1 cellular context compared by ENCODE assay signal in the genomic region with DNA sequence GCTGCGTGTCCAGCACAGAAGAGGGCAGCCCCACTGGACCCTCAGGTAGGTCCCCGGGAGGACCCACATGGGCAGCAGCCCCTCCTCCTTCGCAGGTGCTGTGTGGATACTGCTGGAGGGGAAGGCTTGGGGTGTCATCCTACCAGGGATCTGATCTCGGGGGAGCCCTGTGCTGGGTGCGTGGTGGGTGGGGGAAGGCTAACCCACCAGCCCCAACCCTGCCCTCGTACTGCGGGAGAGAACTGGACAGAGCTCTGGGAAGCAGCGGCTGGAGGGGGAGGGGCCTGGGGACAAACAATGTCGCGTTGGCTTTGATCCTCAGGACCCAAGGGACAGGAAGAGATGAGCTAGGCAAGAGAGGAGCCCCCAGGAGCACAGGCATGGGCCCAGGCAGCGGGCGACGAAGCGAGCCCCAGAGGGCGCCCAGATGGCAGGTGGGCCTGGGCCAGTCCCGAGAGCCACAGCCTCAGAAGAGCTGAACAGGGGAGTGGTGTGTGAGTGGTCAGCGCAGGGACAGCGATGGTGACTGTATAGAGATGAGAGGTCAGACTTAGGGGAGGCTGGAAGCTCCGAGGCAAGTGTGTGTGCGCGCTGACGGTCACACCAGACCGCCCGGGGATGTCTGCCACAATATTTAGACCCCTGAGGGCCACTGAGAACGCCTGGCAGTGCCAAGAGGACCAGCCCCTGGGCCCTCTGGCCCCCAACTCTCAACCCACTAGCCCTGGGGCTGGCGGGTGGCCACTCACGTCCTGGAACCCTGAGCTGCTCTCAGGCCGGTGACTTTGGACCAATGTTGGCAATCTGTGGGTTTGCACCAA.
A peak's percentile ranks its signal among the peaks of the same experiment; 100 is the strongest.
TF ChIP-seq lines count a peak whose summit lies in the region.

No MANE protein-coding gene starts in this region.

TF ChIP-seq in HepG2, 621 proteins besides CTCF, POLR2A, EP300 and RAD21 (continued from another document and continues in another):
- TF ChIP-seq, protein P1, sequence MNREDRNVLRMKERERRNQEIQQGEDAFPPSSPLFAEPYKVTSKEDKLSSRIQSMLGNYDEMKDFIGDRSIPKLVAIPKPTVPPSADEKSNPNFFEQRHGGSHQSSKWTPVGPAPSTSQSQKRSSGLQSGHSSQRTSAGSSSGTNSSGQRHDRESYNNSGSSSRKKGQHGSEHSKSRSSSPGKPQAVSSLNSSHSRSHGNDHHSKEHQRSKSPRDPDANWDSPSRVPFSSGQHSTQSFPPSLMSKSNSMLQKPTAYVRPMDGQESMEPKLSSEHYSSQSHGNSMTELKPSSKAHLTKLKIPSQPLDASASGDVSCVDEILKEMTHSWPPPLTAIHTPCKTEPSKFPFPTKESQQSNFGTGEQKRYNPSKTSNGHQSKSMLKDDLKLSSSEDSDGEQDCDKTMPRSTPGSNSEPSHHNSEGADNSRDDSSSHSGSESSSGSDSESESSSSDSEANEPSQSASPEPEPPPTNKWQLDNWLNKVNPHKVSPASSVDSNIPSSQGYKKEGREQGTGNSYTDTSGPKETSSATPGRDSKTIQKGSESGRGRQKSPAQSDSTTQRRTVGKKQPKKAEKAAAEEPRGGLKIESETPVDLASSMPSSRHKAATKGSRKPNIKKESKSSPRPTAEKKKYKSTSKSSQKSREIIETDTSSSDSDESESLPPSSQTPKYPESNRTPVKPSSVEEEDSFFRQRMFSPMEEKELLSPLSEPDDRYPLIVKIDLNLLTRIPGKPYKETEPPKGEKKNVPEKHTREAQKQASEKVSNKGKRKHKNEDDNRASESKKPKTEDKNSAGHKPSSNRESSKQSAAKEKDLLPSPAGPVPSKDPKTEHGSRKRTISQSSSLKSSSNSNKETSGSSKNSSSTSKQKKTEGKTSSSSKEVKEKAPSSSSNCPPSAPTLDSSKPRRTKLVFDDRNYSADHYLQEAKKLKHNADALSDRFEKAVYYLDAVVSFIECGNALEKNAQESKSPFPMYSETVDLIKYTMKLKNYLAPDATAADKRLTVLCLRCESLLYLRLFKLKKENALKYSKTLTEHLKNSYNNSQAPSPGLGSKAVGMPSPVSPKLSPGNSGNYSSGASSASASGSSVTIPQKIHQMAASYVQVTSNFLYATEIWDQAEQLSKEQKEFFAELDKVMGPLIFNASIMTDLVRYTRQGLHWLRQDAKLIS (CRISPR knock-in tag; IDR thresholded peaks at IDR 0.05), result no peak
- TF ChIP-seq, protein P2, sequence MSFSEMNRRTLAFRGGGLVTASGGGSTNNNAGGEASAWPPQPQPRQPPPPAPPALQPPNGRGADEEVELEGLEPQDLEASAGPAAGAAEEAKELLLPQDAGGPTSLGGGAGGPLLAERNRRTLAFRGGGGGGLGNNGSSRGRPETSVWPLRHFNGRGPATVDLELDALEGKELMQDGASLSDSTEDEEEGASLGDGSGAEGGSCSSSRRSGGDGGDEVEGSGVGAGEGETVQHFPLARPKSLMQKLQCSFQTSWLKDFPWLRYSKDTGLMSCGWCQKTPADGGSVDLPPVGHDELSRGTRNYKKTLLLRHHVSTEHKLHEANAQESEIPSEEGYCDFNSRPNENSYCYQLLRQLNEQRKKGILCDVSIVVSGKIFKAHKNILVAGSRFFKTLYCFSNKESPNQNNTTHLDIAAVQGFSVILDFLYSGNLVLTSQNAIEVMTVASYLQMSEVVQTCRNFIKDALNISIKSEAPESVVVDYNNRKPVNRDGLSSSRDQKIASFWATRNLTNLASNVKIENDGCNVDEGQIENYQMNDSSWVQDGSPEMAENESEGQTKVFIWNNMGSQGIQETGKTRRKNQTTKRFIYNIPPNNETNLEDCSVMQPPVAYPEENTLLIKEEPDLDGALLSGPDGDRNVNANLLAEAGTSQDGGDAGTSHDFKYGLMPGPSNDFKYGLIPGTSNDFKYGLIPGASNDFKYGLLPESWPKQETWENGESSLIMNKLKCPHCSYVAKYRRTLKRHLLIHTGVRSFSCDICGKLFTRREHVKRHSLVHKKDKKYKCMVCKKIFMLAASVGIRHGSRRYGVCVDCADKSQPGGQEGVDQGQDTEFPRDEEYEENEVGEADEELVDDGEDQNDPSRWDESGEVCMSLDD (CRISPR knock-in tag; IDR thresholded peaks at IDR 0.05; ENCODE audit: borderline replicate concordance), result no peak
- TF ChIP-seq HDAC2 (CRISPR knock-in tag; IDR thresholded peaks at IDR 0.05) (peak; percentile 51; the same call in 1 of the 2 replicates), ZNF430 (CRISPR knock-in tag; IDR thresholded peaks at IDR 0.05) (peak; percentile 59; the same call in 1 of the 2 replicates), ZNF180 (CRISPR knock-in tag; IDR thresholded peaks at IDR 0.05; ENCODE audit: borderline replicate concordance, low read depth) (no peak), ZNF772 (CRISPR knock-in tag; IDR thresholded peaks at IDR 0.05) (no peak), ZBTB1 (CRISPR knock-in tag; IDR thresholded peaks at IDR 0.05; ENCODE audit: borderline replicate concordance) (no peak), TBP (CRISPR knock-in tag; IDR thresholded peaks at IDR 0.05) (0 out of 2 replicates have a peak, but pooled peaks have one; percentile 36), HNRNPK (IDR thresholded peaks at IDR 0.05; ENCODE audit: low read depth, low read length, poor library complexity, severe bottlenecking) (no peak), FIP1L1 (IDR thresholded peaks at IDR 0.05; ENCODE audit: borderline replicate concordance, insufficient read depth, low read depth, low read length) (no peak), TOPORS (CRISPR knock-in tag; IDR thresholded peaks at IDR 0.05) (no peak), ADNP (CRISPR knock-in tag; IDR thresholded peaks at IDR 0.05) (no peak), SMARCC2 (IDR thresholded peaks at IDR 0.05) (no peak), ZNF879 (CRISPR knock-in tag; IDR thresholded peaks at IDR 0.05) (no peak), ZNF766 (CRISPR knock-in tag; IDR thresholded peaks at IDR 0.05; ENCODE audit: borderline replicate concordance) (no peak), NFE2L1 (CRISPR knock-in tag; IDR thresholded peaks at IDR 0.05; ENCODE audit: borderline replicate concordance) (no peak; the same call in 1 of the 2 replicates), TBX3 (IDR thresholded peaks at IDR 0.05; ENCODE audit: borderline replicate concordance) (no peak), KLF6 (CRISPR knock-in tag; IDR thresholded peaks at IDR 0.05) (no peak), MTF1 (CRISPR knock-in tag; IDR thresholded peaks at IDR 0.05) (no peak), IKZF4 (CRISPR knock-in tag; IDR thresholded peaks at IDR 0.05; ENCODE audit: borderline replicate concordance, low read depth, not compliant biosample characterization) (no peak), ARNTL (CRISPR knock-in tag; IDR thresholded peaks at IDR 0.05) (0 out of 2 replicates have a peak, but pooled peaks have one; percentile 2), ZNF572 (CRISPR knock-in tag; IDR thresholded peaks at IDR 0.05) (no peak), PHF8 (CRISPR knock-in tag; IDR thresholded peaks at IDR 0.05) (peak; percentile 11; the same call in 1 of the 2 replicates), IRX3 (CRISPR knock-in tag; IDR thresholded peaks at IDR 0.05; ENCODE audit: borderline replicate concordance, low read depth) (no peak), ZNF562 (CRISPR knock-in tag; IDR thresholded peaks at IDR 0.05; ENCODE audit: borderline replicate concordance) (no peak), ZNF563 (CRISPR knock-in tag; IDR thresholded peaks at IDR 0.05) (no peak)
- TF ChIP-seq, protein P3, sequence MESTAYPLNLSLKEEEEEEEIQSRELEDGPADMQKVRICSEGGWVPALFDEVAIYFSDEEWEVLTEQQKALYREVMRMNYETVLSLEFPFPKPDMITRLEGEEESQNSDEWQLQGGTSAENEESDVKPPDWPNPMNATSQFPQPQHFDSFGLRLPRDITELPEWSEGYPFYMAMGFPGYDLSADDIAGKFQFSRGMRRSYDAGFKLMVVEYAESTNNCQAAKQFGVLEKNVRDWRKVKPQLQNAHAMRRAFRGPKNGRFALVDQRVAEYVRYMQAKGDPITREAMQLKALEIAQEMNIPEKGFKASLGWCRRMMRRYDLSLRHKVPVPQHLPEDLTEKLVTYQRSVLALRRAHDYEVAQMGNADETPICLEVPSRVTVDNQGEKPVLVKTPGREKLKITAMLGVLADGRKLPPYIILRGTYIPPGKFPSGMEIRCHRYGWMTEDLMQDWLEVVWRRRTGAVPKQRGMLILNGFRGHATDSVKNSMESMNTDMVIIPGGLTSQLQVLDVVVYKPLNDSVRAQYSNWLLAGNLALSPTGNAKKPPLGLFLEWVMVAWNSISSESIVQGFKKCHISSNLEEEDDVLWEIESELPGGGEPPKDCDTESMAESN (CRISPR knock-in tag; conservative IDR thresholded peaks at IDR 0.05), result 0 out of 2 replicates have a peak, but pooled peaks have one; percentile 40
- TF ChIP-seq, protein P4, sequence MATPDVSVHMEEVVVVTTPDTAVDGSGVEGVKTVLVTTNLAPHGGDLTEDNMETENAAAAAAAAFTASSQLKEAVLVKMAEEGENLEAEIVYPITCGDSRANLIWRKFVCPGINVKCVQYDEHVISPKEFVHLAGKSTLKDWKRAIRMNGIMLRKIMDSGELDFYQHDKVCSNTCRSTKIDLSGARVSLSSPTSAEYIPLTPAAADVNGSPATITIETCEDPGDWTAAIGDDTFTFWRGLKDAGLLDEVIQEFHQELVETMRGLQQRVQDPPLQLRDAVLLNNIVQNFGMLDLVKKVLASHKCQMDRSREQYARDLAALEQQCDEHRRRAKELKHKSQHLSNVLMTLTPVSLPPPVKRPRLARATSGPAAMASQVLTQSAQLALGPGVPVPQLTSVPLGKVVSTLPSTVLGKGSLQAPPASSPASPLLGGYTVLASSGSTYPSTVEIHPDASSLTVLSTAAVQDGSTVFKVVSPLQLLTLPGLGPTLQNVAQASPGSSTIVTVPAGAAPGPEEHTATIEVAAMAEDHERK (CRISPR knock-in tag; IDR thresholded peaks at IDR 0.05; ENCODE audit: low read depth), result no peak
- TF ChIP-seq, protein P5, sequence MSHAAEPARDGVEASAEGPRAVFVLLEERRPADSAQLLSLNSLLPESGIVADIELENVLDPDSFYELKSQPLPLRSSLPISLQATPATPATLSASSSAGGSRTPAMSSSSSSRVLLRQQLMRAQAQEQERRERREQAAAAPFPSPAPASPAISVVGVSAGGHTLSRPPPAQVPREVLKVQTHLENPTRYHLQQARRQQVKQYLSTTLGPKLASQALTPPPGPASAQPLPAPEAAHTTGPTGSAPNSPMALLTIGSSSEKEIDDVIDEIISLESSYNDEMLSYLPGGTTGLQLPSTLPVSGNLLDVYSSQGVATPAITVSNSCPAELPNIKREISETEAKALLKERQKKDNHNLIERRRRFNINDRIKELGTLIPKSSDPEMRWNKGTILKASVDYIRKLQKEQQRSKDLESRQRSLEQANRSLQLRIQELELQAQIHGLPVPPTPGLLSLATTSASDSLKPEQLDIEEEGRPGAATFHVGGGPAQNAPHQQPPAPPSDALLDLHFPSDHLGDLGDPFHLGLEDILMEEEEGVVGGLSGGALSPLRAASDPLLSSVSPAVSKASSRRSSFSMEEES (CRISPR knock-in tag; IDR thresholded peaks at IDR 0.05), result peak; percentile 56; the same call in 1 of the 2 replicates
- TF ChIP-seq, protein P6, sequence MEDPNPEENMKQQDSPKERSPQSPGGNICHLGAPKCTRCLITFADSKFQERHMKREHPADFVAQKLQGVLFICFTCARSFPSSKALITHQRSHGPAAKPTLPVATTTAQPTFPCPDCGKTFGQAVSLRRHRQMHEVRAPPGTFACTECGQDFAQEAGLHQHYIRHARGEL (CRISPR knock-in tag; IDR thresholded peaks at IDR 0.05), result no peak; the same call in 1 of the 2 replicates
- TF ChIP-seq, protein P7, sequence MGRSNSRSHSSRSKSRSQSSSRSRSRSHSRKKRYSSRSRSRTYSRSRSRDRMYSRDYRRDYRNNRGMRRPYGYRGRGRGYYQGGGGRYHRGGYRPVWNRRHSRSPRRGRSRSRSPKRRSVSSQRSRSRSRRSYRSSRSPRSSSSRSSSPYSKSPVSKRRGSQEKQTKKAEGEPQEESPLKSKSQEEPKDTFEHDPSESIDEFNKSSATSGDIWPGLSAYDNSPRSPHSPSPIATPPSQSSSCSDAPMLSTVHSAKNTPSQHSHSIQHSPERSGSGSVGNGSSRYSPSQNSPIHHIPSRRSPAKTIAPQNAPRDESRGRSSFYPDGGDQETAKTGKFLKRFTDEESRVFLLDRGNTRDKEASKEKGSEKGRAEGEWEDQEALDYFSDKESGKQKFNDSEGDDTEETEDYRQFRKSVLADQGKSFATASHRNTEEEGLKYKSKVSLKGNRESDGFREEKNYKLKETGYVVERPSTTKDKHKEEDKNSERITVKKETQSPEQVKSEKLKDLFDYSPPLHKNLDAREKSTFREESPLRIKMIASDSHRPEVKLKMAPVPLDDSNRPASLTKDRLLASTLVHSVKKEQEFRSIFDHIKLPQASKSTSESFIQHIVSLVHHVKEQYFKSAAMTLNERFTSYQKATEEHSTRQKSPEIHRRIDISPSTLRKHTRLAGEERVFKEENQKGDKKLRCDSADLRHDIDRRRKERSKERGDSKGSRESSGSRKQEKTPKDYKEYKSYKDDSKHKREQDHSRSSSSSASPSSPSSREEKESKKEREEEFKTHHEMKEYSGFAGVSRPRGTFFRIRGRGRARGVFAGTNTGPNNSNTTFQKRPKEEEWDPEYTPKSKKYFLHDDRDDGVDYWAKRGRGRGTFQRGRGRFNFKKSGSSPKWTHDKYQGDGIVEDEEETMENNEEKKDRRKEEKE (IDR thresholded peaks at IDR 0.05), result no peak
- TF ChIP-seq, protein P8, sequence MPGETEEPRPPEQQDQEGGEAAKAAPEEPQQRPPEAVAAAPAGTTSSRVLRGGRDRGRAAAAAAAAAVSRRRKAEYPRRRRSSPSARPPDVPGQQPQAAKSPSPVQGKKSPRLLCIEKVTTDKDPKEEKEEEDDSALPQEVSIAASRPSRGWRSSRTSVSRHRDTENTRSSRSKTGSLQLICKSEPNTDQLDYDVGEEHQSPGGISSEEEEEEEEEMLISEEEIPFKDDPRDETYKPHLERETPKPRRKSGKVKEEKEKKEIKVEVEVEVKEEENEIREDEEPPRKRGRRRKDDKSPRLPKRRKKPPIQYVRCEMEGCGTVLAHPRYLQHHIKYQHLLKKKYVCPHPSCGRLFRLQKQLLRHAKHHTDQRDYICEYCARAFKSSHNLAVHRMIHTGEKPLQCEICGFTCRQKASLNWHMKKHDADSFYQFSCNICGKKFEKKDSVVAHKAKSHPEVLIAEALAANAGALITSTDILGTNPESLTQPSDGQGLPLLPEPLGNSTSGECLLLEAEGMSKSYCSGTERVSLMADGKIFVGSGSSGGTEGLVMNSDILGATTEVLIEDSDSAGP (CRISPR knock-in tag; IDR thresholded peaks at IDR 0.05; ENCODE audit: borderline replicate concordance), result no peak
- TF ChIP-seq, protein P9, sequence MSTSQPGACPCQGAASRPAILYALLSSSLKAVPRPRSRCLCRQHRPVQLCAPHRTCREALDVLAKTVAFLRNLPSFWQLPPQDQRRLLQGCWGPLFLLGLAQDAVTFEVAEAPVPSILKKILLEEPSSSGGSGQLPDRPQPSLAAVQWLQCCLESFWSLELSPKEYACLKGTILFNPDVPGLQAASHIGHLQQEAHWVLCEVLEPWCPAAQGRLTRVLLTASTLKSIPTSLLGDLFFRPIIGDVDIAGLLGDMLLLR (CRISPR knock-in tag; IDR thresholded peaks at IDR 0.05), result no peak
